In genomic region chr21:39175154-39175553, GRCh38 we compare ENCODE assay signal across 10 cellular contexts. TPM values are rescaled to one million over a fixed set of nuclear protein-coding genes. Genes with fewer than 3 reads are reported as not detected.
DNase-seq lines count a peak whose midpoint lies in the region; ATAC-seq, FAIRE-seq and TF ChIP-seq lines count a peak whose summit lies in the region.
"Had no signal": no experiment of that assay in that cellular context is flagged by ENCODE, and none has a peak within 500 bp of the region (broad histone marks: within the 10 kb centered on the region; RNA-seq: fewer than 3 reads in every experiment).

No MANE protein-coding gene starts in this region.

- H3K4me3 Mint-ChIP-seq in HFFc6 (no peak overlapping the region), mesothelial cell of epicardium (no peak overlapping the region)
- no peak overlapping the region for H3K4me3 Mint-ChIP-seq in stimulated activated effector memory CD8-positive, alpha-beta T cell treated with anti-CD3 and anti-CD28 coated beads, Interleukin-12 subunit alpha, Interleukin-12 subunit beta, amount 100 ng/mL, for 72 hours
- H3K4me3 Mint-ChIP-seq: memory B cell, T-cell had no signal

- H3K36me3 ChIP-seq in K562 (ENCODE audit: control insufficient read depth, insufficient read depth, low read length), result peaks cover 94% of the 10 kb centered on the region

- H3K79me2 ChIP-seq in K562 (ENCODE audit: control insufficient read depth, insufficient read depth, low read length), result peaks cover 44% of the 10 kb centered on the region

- no TSS peak for BruUV-seq in K562 (replicated peaks; lab: Mats Ljungman, UMichigan)

- no peaks in the 10 kb centered on the region for H3K9me3 Mint-ChIP-seq in HFFc6
- no peaks in the 10 kb centered on the region for H3K9me3 Mint-ChIP-seq in mesothelial cell of epicardium
- H3K9me3 Mint-ChIP-seq in stimulated activated effector memory CD8-positive, alpha-beta T cell treated with anti-CD3 and anti-CD28 coated beads, Interleukin-12 subunit alpha, Interleukin-12 subunit beta, amount 100 ng/mL, for 72 hours, result no peaks in the 10 kb centered on the region
- H3K9me3 Mint-ChIP-seq: memory B cell, T-cell had no signal

- intact Hi-C loops in K562 (cut with micrococcal nuclease), result no loop called here

- peak; percentile 8 to 25; a peak in 2 of 4 replicates for TF ChIP-seq RAD21 in K562 (CRISPR knock-in tag; conservative IDR thresholded peaks at IDR 0.05 in 1 of 2, IDR thresholded peaks at IDR 0.05 in 1 of 2)

- H3K4me2 ChIP-seq in K562 (ENCODE audit: insufficient read depth, low read length), result no peak overlapping the region

- H2AFZ ChIP-seq in K562 (ENCODE audit: low read depth, low read length), result no peak overlapping the region

- whole genome bisulfite sequencing in K562 (ENCODE audit: insufficient coverage, low coverage, missing lambda C conversion rate), result 81% methylated on average over 4 of the region's 4 CpGs

- TF ChIP-seq CTCF in HFFc6 (IDR thresholded peaks at IDR 0.05) (peak; percentile 86), K562 (IDR thresholded peaks at IDR 0.05 in 2 of 3, conservative IDR thresholded peaks at IDR 0.05 in 1 of 3; ENCODE audit: insufficient read depth in 2 of 3, low read depth in 1 of 3, low read length in 3 of 3) (peak in 1 of 3 experiments; percentile 67; a peak in 2 of 6 replicates), mesothelial cell of epicardium (IDR thresholded peaks at IDR 0.05; ENCODE audit: unreplicated experiment) (peak; percentile 75)

- CTCF ChIA-PET in K562 (lab: Yijun Ruan, JAX; ENCODE audit: low intra/inter-chr PET ratio), result interaction anchor here (1.2 to 1.7 kb wide), 2 partner anchors 87 to 441 kb away, joined by 3 to 5 read pairs; no protein-coding TSS in a partner anchor

- no peak for FAIRE-seq in K562 (lab: Jason Lieb, UNC)

- H3K9ac ChIP-seq in K562 (ENCODE audit: insufficient read depth in 1 of 2, low read depth in 2 of 2, low read length in 2 of 2), result no peak overlapping the region

- H3K4me1 Mint-ChIP-seq in HFFc6 (ENCODE audit: low read depth) (peaks cover 17% of the 10 kb centered on the region), mesothelial cell of epicardium (no peaks in the 10 kb centered on the region)
- peaks cover 9% of the 10 kb centered on the region for H3K4me1 Mint-ChIP-seq in stimulated activated effector memory CD8-positive, alpha-beta T cell treated with anti-CD3 and anti-CD28 coated beads, Interleukin-12 subunit alpha, Interleukin-12 subunit beta, amount 100 ng/mL, for 72 hours
- H3K4me1 Mint-ChIP-seq: memory B cell had no signal

- H3K27ac Mint-ChIP-seq in HFFc6, result no peak overlapping the region
- no peak overlapping the region for H3K27ac Mint-ChIP-seq in mesothelial cell of epicardium
- no peak overlapping the region for H3K27ac Mint-ChIP-seq in stimulated activated effector memory CD8-positive, alpha-beta T cell treated with anti-CD3 and anti-CD28 coated beads, Interleukin-12 subunit alpha, Interleukin-12 subunit beta, amount 100 ng/mL, for 72 hours
- H3K27ac Mint-ChIP-seq: memory B cell, T-cell had no signal

- DNase-seq in CD1c-positive myeloid dendritic cell (ENCODE audit: extremely low spot score) (peak; percentile 53), HFFc6 (no peak), K562 (ENCODE audit: extremely low read depth in 1 of 4, low spot score in 3 of 4) (no peak), mesothelial cell of epicardium (ENCODE audit: low spot score in 2 of 2, unreplicated experiment in 2 of 2) (no peak), GOT3 (lab: John Stamatoyannopoulos, UW) (no peak), germinal center (ENCODE audit: low spot score) (no peak)
- DNase-seq in stimulated activated effector memory CD8-positive, alpha-beta T cell treated with anti-CD3 and anti-CD28 coated beads, Interleukin-12 subunit alpha, Interleukin-12 subunit beta, amount 100 ng/mL, for 72 hours (ENCODE audit: low spot score in 2 of 2), result no peak
- DNase-seq: T-cell had no signal

- peaks cover 3% of the 10 kb centered on the region for H3K9me1 ChIP-seq in K562 (ENCODE audit: control insufficient read depth, insufficient read depth, low read length)

- peaks cover 5% of the 10 kb centered on the region; the same call in 1 of the 2 replicates for H4K20me1 ChIP-seq in K562 (replicated peaks; ENCODE audit: control insufficient read depth, insufficient read depth, low read length)

- POLR2A ChIA-PET in K562 (lab: Yijun Ruan, JAX), result no interaction called here

- no peaks in the 10 kb centered on the region for H3K9me3 ChIP-seq in K562 (replicated peaks; ENCODE audit: control insufficient read depth, insufficient read depth, low read depth, low read length)

- H3K27ac ChIP-seq in K562 (ENCODE audit: extremely low read depth, low read depth, low read length), result no peak overlapping the region

- no peaks in the 10 kb centered on the region for H3K27me3 Mint-ChIP-seq in HFFc6 (ENCODE audit: insufficient read depth)
- H3K27me3 Mint-ChIP-seq in mesothelial cell of epicardium (ENCODE audit: low read depth), result no peaks in the 10 kb centered on the region
- H3K27me3 Mint-ChIP-seq: memory B cell, T-cell had no signal

- peaks cover 0 to 2% of the 10 kb centered on the region in 2 experiments; a peak in 1 of 5 replicates for H3K4me1 ChIP-seq in K562 (replicated peaks in 1 of 2; ENCODE audit: control insufficient read depth in 2 of 2, insufficient read depth in 2 of 2, low read length in 2 of 2)

- H3K27me3 ChIP-seq in K562 (ENCODE audit: control insufficient read depth in 2 of 2, insufficient read depth in 2 of 2, low read length in 2 of 2), result no peaks in the 10 kb centered on the region

- no peak for TF ChIP-seq POLR2A in K562 (conservative IDR thresholded peaks at IDR 0.05)

- H3K4me3 ChIP-seq in K562, result no peak overlapping the region

- in situ Hi-C loops in K562 (cut with MboI), result no loop called here

- no peak for ATAC-seq in K562
- ATAC-seq in HG03342 (IDR thresholded peaks at IDR 0.05; ENCODE audit: unreplicated experiment), result no peak
- ATAC-seq in stimulated activated effector memory CD8-positive, alpha-beta T cell treated with anti-CD3 and anti-CD28 coated beads, Interleukin-12 subunit alpha, Interleukin-12 subunit beta, amount 100 ng/mL, for 72 hours, result no peak
- ATAC-seq: T-cell had no signal

- H3K36me3 Mint-ChIP-seq in HFFc6 (ENCODE audit: low read depth) (peaks cover 39% of the 10 kb centered on the region), mesothelial cell of epicardium (peaks cover 45% of the 10 kb centered on the region)
- H3K36me3 Mint-ChIP-seq in stimulated activated effector memory CD8-positive, alpha-beta T cell treated with anti-CD3 and anti-CD28 coated beads, Interleukin-12 subunit alpha, Interleukin-12 subunit beta, amount 100 ng/mL, for 72 hours, result peaks cover 64% of the 10 kb centered on the region

- TF ChIP-seq EP300 in K562 (IDR thresholded peaks at IDR 0.05; ENCODE audit: low read length), result no peak

TF ChIP-seq in K562, 482 proteins besides CTCF, POLR2A, EP300 and RAD21:
- TF ChIP-seq TEAD2 (tag; IDR thresholded peaks at IDR 0.05) (no peak), DEAF1 (CRISPR knock-in tag; IDR thresholded peaks at IDR 0.05) (0 out of 2 replicates have a peak, but pooled peaks have one; percentile 18), ZNF785 (CRISPR knock-in tag; IDR thresholded peaks at IDR 0.05) (no peak)

RNA-seq across cellular contexts. Expression of gene PSMG1, which starts 8.1 kb away (rescaled TPM):
- total RNA-seq in HFFc6 (2021; fragmentation: NEBNext Ultra II Directional; extraction: Animal tissue kit (Norgen Biotek cat#: 25700)), result 10 to 100 TPM; 60.8 to 81.9 (median 74.4) TPM
- total RNA-seq in K562 (2011; cell fraction: chromatin; rRNA removed; ENCODE audit: low replicate concordance), result 31.2 and 55.3 TPM in 2 replicates
- total RNA-seq in K562 (2011; cell fraction: nucleolus; rRNA removed), result 26.8 and 29.9 TPM in 2 replicates
- 37.0 and 42.7 TPM in 2 replicates for total RNA-seq in K562 (2011; cell fraction: nucleoplasm; rRNA removed)
- total RNA-seq in K562 (2014; rRNA removed) (255 and 285 TPM in 2 replicates), K562 (2014; rRNA removed; fragmentation: Illumina TruSeq; extraction: Trizol) (328 and 358 TPM in 2 replicates), K562 (2015; rRNA removed; fragmentation: Illumina TruSeq; extraction: Trizol) (335 and 358 TPM in 2 replicates), K562 (2021) (234 and 247 TPM in 2 replicates), mesothelial cell of epicardium (33.9 to 38.5 TPM (median 34.5 TPM) in 3 replicates)
- polyA plus RNA-seq in K562 (2011; rRNA removed) (192 and 328 TPM in 2 replicates), K562 (2014; fragmentation: Illumina TruSeq; extraction: Trizol) (380 and 427 TPM in 2 replicates), K562 (2014; fragmentation: Nextera tagmentation; extraction: Ambion mirVana) (10 to 100 TPM; 54.5 to 88.1 TPM), K562 (2014; rRNA removed) (362 and 383 TPM in 2 replicates)
- polyA plus RNA-seq in K562 (2011; cell fraction: cytosol; rRNA removed), result 123 and 150 TPM in 2 replicates
- polyA plus RNA-seq in K562 (2011; cell fraction: nucleus; rRNA removed), result 65.8 and 83.7 TPM in 2 replicates
- polyA plus RNA-seq in K562 (2012), result 199 and 249 TPM in 2 replicates
- polyA minus RNA-seq in K562 (2011; rRNA and poly(A)+ RNA removed), result 112 and 114 TPM in 2 replicates
- 43.6 and 73.7 TPM in 2 replicates for polyA minus RNA-seq in K562 (2011; cell fraction: cytosol; rRNA and poly(A)+ RNA removed)
- polyA minus RNA-seq in K562 (2011; cell fraction: nucleus; rRNA and poly(A)+ RNA removed), result 22.2 and 30.8 TPM in 2 replicates
